In genomic region chr21:43619856-43620255, GRCh38 we compare ENCODE assay signal across 2 cellular contexts.
TF ChIP-seq lines count a peak whose summit lies in the region.

No MANE protein-coding gene starts in this region.

TF ChIP-seq in HepG2, 621 proteins besides CTCF, POLR2A, EP300 and RAD21:
- TF ChIP-seq ZNF556 (CRISPR knock-in tag; IDR thresholded peaks at IDR 0.05; ENCODE audit: borderline replicate concordance) = no peak
- TF ChIP-seq AKNA (CRISPR knock-in tag; IDR thresholded peaks at IDR 0.05; ENCODE audit: borderline replicate concordance) = no peak
- peak; percentile 100 for TF ChIP-seq ZNF225 (CRISPR knock-in tag; IDR thresholded peaks at IDR 0.05)
- TF ChIP-seq SP4 (CRISPR knock-in tag; IDR thresholded peaks at IDR 0.05) = no peak
- no peak for TF ChIP-seq ZNF598 (CRISPR knock-in tag; IDR thresholded peaks at IDR 0.05; ENCODE audit: borderline replicate concordance)
- TF ChIP-seq ZNF280D (CRISPR knock-in tag; IDR thresholded peaks at IDR 0.05) = peak; percentile 68; the same call in 1 of the 2 replicates
- no peak for TF ChIP-seq AGO2 (optimal IDR thresholded peaks at IDR 0.05; ENCODE audit: low read depth, low read length)
- peak; percentile 71 for TF ChIP-seq STAG1 (CRISPR knock-in tag; IDR thresholded peaks at IDR 0.05)
- no peak for TF ChIP-seq SOX13 (IDR thresholded peaks at IDR 0.05)
- no peak for TF ChIP-seq SOX13 (CRISPR knock-in tag; conservative IDR thresholded peaks at IDR 0.05 in 1 of 2, IDR thresholded peaks at IDR 0.05 in 1 of 2)
- no peak for TF ChIP-seq U2AF2 (IDR thresholded peaks at IDR 0.05; ENCODE audit: low read depth, low read length)
- TF ChIP-seq SETDB1 (CRISPR knock-in tag; IDR thresholded peaks at IDR 0.05; ENCODE audit: borderline replicate concordance) = 0 out of 2 replicates have a peak, but pooled peaks have one; percentile 42

TF ChIP-seq in GM12878, 131 proteins besides CTCF, POLR2A, EP300 and RAD21:
- TF ChIP-seq CREB1 (IDR thresholded peaks at IDR 0.05; ENCODE audit: low read depth) (no peak), SIN3A (IDR thresholded peaks at IDR 0.05; ENCODE audit: low read depth, low read length) (no peak), NR2C1 (IDR thresholded peaks at IDR 0.05) (no peak), RB1 (IDR thresholded peaks at IDR 0.05; ENCODE audit: borderline replicate concordance) (no peak), ZNF24 (IDR thresholded peaks at IDR 0.05) (no peak), BRCA1 (IDR thresholded peaks at IDR 0.05; ENCODE audit: low read depth, low read length) (no peak), BCL3 (IDR thresholded peaks at IDR 0.05; ENCODE audit: borderline replicate concordance, insufficient read depth, low read depth, low read length, poor library complexity, severe bottlenecking) (no peak), KDM1A (IDR thresholded peaks at IDR 0.05; ENCODE audit: borderline replicate concordance) (no peak), BACH1 (IDR thresholded peaks at IDR 0.05; ENCODE audit: borderline replicate concordance) (no peak), FOXK2 (IDR thresholded peaks at IDR 0.05) (no peak), ATF7 (IDR thresholded peaks at IDR 0.05; ENCODE audit: low read depth) (no peak), CBX3 (IDR thresholded peaks at IDR 0.05; ENCODE audit: borderline replicate concordance, low read depth) (no peak), BHLHE40 (IDR thresholded peaks at IDR 0.05; ENCODE audit: borderline replicate concordance in 1 of 2, low read depth in 2 of 2, low read length in 1 of 2) (no peak), MAX (IDR thresholded peaks at IDR 0.05; ENCODE audit: low read depth, low read length) (no peak), HDAC6 (IDR thresholded peaks at IDR 0.05; ENCODE audit: unreplicated experiment) (no peak), KLF5 (IDR thresholded peaks at IDR 0.05; ENCODE audit: partially characterized antibody) (no peak), EZH2 (IDR thresholded peaks at IDR 0.05; ENCODE audit: borderline replicate concordance, control insufficient read depth, low read depth, low read length) (no peak), ATF3 (IDR thresholded peaks at IDR 0.05; ENCODE audit: borderline replicate concordance, extremely low read depth, low read depth, low read length) (no peak), ZBTB33 (IDR thresholded peaks at IDR 0.05) (no peak)
